8 cellular contexts compared by ENCODE assay signal in genomic region chr12:122081108-122081696, GRCh38. TPM values are rescaled to one million over a fixed set of nuclear protein-coding genes. Genes with fewer than 3 reads are reported as not detected.
DNase-seq lines count a peak whose midpoint lies in the region; TF ChIP-seq lines count a peak whose summit lies in the region.

No MANE protein-coding gene starts in this region.

- no peak for TF ChIP-seq RAD21 in SK-N-SH (IDR thresholded peaks at IDR 0.05; ENCODE audit: low read length)

- H4K20me1 ChIP-seq in SK-N-SH (ENCODE audit: insufficient read depth): peaks cover 29% of the 10 kb centered on the region

- CTCF ChIA-PET in SK-N-SH (lab: Yijun Ruan, JAX): interaction anchor here (0.6 to 2.2 kb wide), 8 partner anchors 9 to 46 kb away, joined by 3 to 22 read pairs (median 4); no protein-coding TSS in a partner anchor

- peak overlapping the region; percentile 92 for H3K4me2 ChIP-seq in SK-N-SH

- no peak for TF ChIP-seq CTCF in GM12865 (IDR thresholded peaks at IDR 0.05; ENCODE audit: insufficient read depth, low read depth, low read length, missing control alignments)
- no peak for TF ChIP-seq CTCF in SK-N-SH (IDR thresholded peaks at IDR 0.05)
- no peak for TF ChIP-seq CTCF in ovary (IDR thresholded peaks at IDR 0.05)

- peak overlapping the region; percentile 73; the same call in 1 of the 2 replicates for H3K9ac ChIP-seq in SK-N-SH

- H3K27ac ChIP-seq in SK-N-SH (ENCODE audit: low read depth in 2 of 2, low read length in 1 of 2): peak overlapping the region; percentile 64 to 84
- peak overlapping the region; percentile 75 to 92 for H3K27ac ChIP-seq in esophagus (ENCODE audit: low read depth in 2 of 2, low read length in 1 of 2)
- peak overlapping the region; percentile 28 to 70 for H3K27ac ChIP-seq in ovary

- H3K36me3 ChIP-seq in SK-N-SH (replicated peaks in 1 of 2; ENCODE audit: control insufficient read depth in 1 of 2, insufficient read depth in 2 of 2, low read length in 1 of 2) (peaks cover 9 to 11% of the 10 kb centered on the region in 2 experiments), esophagus (ENCODE audit: control insufficient read depth in 2 of 2, insufficient read depth in 2 of 2, low read length in 1 of 2) (peaks cover 0 to 12% of the 10 kb centered on the region in 2 donors), ovary (no peaks in the 10 kb centered on the region)

- peaks cover 29% of the 10 kb centered on the region for H3F3A ChIP-seq in SK-N-SH (replicated peaks; ENCODE audit: insufficient read depth)

- H3K4me1 ChIP-seq in SK-N-SH (ENCODE audit: control insufficient read depth in 1 of 2, insufficient read depth in 2 of 2, low read depth in 1 of 2, low read length in 1 of 2) (peaks cover 15 to 32% of the 10 kb centered on the region in 2 experiments), esophagus (ENCODE audit: control insufficient read depth in 2 of 2, insufficient read depth in 2 of 2, low read length in 1 of 2) (peaks cover 2 to 4% of the 10 kb centered on the region in 2 donors), ovary (ENCODE audit: insufficient read depth) (peaks cover 15% of the 10 kb centered on the region)

- intact Hi-C loops in ovary (cut with DNase I): loop anchor here in 2 of 4 donors (2.0 kb wide), 2 partner anchors 16 to 20 kb away; no protein-coding TSS in a partner anchor

- POLR2A ChIA-PET in SK-N-SH (lab: Yijun Ruan, JAX): interaction anchor here (1.4 kb wide), 1 partner anchor 17 kb away, joined by 4 read pairs; no protein-coding TSS in a partner anchor

- H3K9me2 ChIP-seq in SK-N-SH: no peaks in the 10 kb centered on the region

- 56% methylated on average over 9 of the region's 9 CpGs for WGBS in SK-N-SH (ENCODE audit: low lambda C conversion rate)
- 45 to 52% methylated on average over 9 of the region's 9 CpGs for WGBS in esophagus, 2 donors
- WGBS in ovary, 3 donors: 10 to 31% (median 12%) methylated on average over 9 of the region's 9 CpGs

- no peak overlapping the region for H2AFZ ChIP-seq in SK-N-SH (ENCODE audit: low read depth)

- H3K9me3 ChIP-seq in SK-N-SH: no peaks in the 10 kb centered on the region
- H3K9me3 ChIP-seq in esophagus (ENCODE audit: control insufficient read depth in 2 of 2, insufficient read depth in 1 of 2, low read depth in 1 of 2, low read length in 1 of 2): no peaks in the 10 kb centered on the region
- no peaks in the 10 kb centered on the region for H3K9me3 ChIP-seq in ovary

- H3K79me2 ChIP-seq in SK-N-SH (ENCODE audit: insufficient read depth): peaks cover 74% of the 10 kb centered on the region

- H3K4me3 ChIP-seq in GM12865 (ENCODE audit: low read depth, low read length) (no peak overlapping the region), SK-N-SH (ENCODE audit: low read depth in 2 of 2, low read length in 1 of 2) (peak overlapping the region; percentile 73 to 74), esophagus (ENCODE audit: low read depth in 1 of 2, low read length in 2 of 2) (peak overlapping the region; percentile 2 to 80), ovary (peak overlapping the region; percentile 64)

- TF ChIP-seq EP300 in SK-N-SH (IDR thresholded peaks at IDR 0.05; ENCODE audit: borderline replicate concordance in 1 of 2, low read depth in 1 of 2, low read length in 1 of 2): no peak
- TF ChIP-seq EP300 in ovary (IDR thresholded peaks at IDR 0.05): no peak

- H3K27me3 ChIP-seq in SK-N-SH (ENCODE audit: insufficient read depth) (no peaks in the 10 kb centered on the region), esophagus (ENCODE audit: control insufficient read depth in 1 of 2, insufficient read depth in 2 of 2, low read length in 2 of 2) (no peaks in the 10 kb centered on the region), ovary (no peaks in the 10 kb centered on the region)

- DNase-seq in GM12865 (ENCODE audit: low read depth) (peak; percentile 53), SK-N-SH (no peak), ovary (peak in 2 of 5 donors; percentile 37 to 58), NCI-H1436 treated with DMSO at 0.1 percent for 48 hours (lab: John Stamatoyannopoulos, UW) (no peak), SW 1271 (lab: John Stamatoyannopoulos, UW) (no peak), HuH-7.5 (ENCODE audit: low spot score) (no peak), NCI-H187 treated with DMSO at 0.1 percent for 48 hours (lab: John Stamatoyannopoulos, UW) (no peak)

- no peak for TF ChIP-seq POLR2A in ovary (IDR thresholded peaks at IDR 0.05)

TF ChIP-seq in SK-N-SH, 30 proteins besides CTCF, POLR2A, EP300 and RAD21:
- TF ChIP-seq USF2 (IDR thresholded peaks at IDR 0.05; ENCODE audit: borderline replicate concordance, low read depth, low read length) (no peak), MEF2A (IDR thresholded peaks at IDR 0.05; ENCODE audit: borderline replicate concordance, low read depth) (no peak), FOXM1 (IDR thresholded peaks at IDR 0.05; ENCODE audit: low read depth) (no peak), EZH2phosphoT487 (IDR thresholded peaks at IDR 0.05; ENCODE audit: borderline replicate concordance, low read depth) (no peak), RXRA (IDR thresholded peaks at IDR 0.05; ENCODE audit: borderline replicate concordance, low read depth) (no peak), SMC3 (IDR thresholded peaks at IDR 0.05; ENCODE audit: low read depth, low read length) (no peak), PBX3 (IDR thresholded peaks at IDR 0.05) (0 out of 2 replicates have a peak, but pooled peaks have one; percentile 40), FOSL2 (IDR thresholded peaks at IDR 0.05; ENCODE audit: borderline replicate concordance, low read depth) (peak; percentile 27; the same call in 1 of the 2 replicates)
- TF ChIP-seq, protein P1, sequence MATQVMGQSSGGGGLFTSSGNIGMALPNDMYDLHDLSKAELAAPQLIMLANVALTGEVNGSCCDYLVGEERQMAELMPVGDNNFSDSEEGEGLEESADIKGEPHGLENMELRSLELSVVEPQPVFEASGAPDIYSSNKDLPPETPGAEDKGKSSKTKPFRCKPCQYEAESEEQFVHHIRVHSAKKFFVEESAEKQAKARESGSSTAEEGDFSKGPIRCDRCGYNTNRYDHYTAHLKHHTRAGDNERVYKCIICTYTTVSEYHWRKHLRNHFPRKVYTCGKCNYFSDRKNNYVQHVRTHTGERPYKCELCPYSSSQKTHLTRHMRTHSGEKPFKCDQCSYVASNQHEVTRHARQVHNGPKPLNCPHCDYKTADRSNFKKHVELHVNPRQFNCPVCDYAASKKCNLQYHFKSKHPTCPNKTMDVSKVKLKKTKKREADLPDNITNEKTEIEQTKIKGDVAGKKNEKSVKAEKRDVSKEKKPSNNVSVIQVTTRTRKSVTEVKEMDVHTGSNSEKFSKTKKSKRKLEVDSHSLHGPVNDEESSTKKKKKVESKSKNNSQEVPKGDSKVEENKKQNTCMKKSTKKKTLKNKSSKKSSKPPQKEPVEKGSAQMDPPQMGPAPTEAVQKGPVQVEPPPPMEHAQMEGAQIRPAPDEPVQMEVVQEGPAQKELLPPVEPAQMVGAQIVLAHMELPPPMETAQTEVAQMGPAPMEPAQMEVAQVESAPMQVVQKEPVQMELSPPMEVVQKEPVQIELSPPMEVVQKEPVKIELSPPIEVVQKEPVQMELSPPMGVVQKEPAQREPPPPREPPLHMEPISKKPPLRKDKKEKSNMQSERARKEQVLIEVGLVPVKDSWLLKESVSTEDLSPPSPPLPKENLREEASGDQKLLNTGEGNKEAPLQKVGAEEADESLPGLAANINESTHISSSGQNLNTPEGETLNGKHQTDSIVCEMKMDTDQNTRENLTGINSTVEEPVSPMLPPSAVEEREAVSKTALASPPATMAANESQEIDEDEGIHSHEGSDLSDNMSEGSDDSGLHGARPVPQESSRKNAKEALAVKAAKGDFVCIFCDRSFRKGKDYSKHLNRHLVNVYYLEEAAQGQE (IDR thresholded peaks at IDR 0.05; ENCODE audit: low read depth, low read length): 0 out of 2 replicates have a peak, but pooled peaks have one; percentile 55
TF ChIP-seq in SK-N-SH: peak in this region for 3.

RNA-seq across cellular contexts. Expression of gene MLXIP, which starts 2.6 kb away (rescaled TPM):
- polyA plus RNA-seq in SK-N-SH (2012; rRNA removed): 6.8 and 11.0 TPM in 2 replicates
- polyA plus RNA-seq in SK-N-SH (2012; cell fraction: cytosol; rRNA removed): 6.8 and 9.2 TPM in 2 replicates
- 42.6 and 43.4 TPM in 2 replicates for polyA plus RNA-seq in SK-N-SH (2012; cell fraction: nucleus; rRNA removed)
- polyA plus RNA-seq in esophagus: 10 to 100 TPM in 1 of 2 donors, 1 to 10 TPM in 1; 8.2 to 18.0 TPM
- 100 to 1,000 TPM in 2 of 7 donors, 10 to 100 TPM in 5; 23.2 to 111 (median 85.9) TPM for total RNA-seq in ovary
- 10 to 100 TPM; 34.0 to 43.7 TPM for polyA plus RNA-seq in ovary

RNA-seq across cellular contexts. Expression of gene BCL7A, which starts 59.5 kb away (rescaled TPM):
- polyA plus RNA-seq in SK-N-SH (2012; rRNA removed) (30.8 and 34.0 TPM in 2 replicates), esophagus (1 to 10 TPM; 1.0 to 2.1 TPM), ovary (1 to 10 TPM; 5.0 to 6.4 TPM)
- polyA plus RNA-seq in SK-N-SH (2012; cell fraction: cytosol; rRNA removed): 25.4 and 30.9 TPM in 2 replicates
- polyA plus RNA-seq in SK-N-SH (2012; cell fraction: nucleus; rRNA removed): 34.6 and 39.6 TPM in 2 replicates
- total RNA-seq in ovary: 1 to 10 TPM; 4.4 to 9.1 (median 7.2) TPM
